ENCODE assay signal across 3 cellular contexts in the genomic region with DNA sequence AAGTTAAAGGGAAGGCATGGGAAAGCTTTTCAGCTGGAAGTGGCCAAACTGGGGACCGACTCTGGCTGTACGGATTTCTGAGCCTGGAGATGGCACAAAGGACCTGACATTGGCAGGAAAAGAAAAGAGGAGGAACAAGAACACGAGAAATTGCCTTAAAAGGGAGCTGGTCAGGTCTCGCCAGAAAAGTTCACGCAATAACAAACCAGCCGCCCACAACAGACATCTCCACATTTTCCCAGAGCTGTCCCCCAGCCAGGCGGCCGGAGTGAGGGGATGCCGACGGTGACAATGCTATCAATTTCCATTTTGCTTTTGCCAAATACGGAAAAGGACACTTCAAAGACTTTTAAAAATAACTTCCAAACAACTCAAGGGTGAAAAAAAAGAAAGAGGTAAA. TPM values are rescaled to one million over a fixed set of nuclear protein-coding genes. Genes with fewer than 3 reads are reported as not detected.
"Had no signal": no experiment of that assay in that cellular context is flagged by ENCODE, and none has a peak within 500 bp of the region (broad histone marks: within the 10 kb centered on the region; RNA-seq: fewer than 3 reads in every experiment).

No MANE protein-coding gene starts in this region.

RNA-seq across cellular contexts. Expression of a gene that starts 26.8 kb away (rescaled TPM):
- total RNA-seq: smooth muscle cell had no signal

RNA-seq across cellular contexts. Expression of a gene that starts 44.3 kb away (rescaled TPM):
- total RNA-seq: myocyte; naive thymus-derived CD8-positive, alpha-beta T cell; smooth muscle cell had no signal
- polyA plus RNA-seq: naive thymus-derived CD8-positive, alpha-beta T cell; smooth muscle cell had no signal
